1 cellular context compared by ENCODE assay signal in genomic region chr20:58717278-58718091, GRCh38.
TF ChIP-seq lines count a peak whose summit lies in the region.

No MANE protein-coding gene starts in this region.

TF ChIP-seq in GM12878, 131 proteins besides CTCF, POLR2A, EP300 and RAD21 (continued from another document):
- no peak for TF ChIP-seq CUX1 (IDR thresholded peaks at IDR 0.05; ENCODE audit: insufficient replicate concordance, low read depth, low read length)
- TF ChIP-seq TARDBP (IDR thresholded peaks at IDR 0.05; ENCODE audit: borderline replicate concordance) = no peak
